Comparison of ENCODE assay signal across 12 cellular contexts in genomic region chr9:106868565-106868964, GRCh38. TPM values are rescaled to one million over a fixed set of nuclear protein-coding genes. Genes with fewer than 3 reads are reported as not detected.
DNase-seq lines count a peak whose midpoint lies in the region; ATAC-seq and TF ChIP-seq lines count a peak whose summit lies in the region.
"Had no signal": no experiment of that assay in that cellular context is flagged by ENCODE, and none has a peak within 500 bp of the region (broad histone marks: within the 10 kb centered on the region; RNA-seq: fewer than 3 reads in every experiment).

No MANE protein-coding gene starts in this region.

- 26 to 46% methylated on average over 5 of the region's 5 CpGs for WGBS in lower leg skin, 2 donors

- DNase-seq in SKM-1 treated with dmso at 0.1 percent for 144 hours (lab: John Stamatoyannopoulos, UW; ENCODE audit: unreplicated experiment): peak; percentile 48
- DNase-seq in fibroblast of gingiva (ENCODE audit: low read depth): peak; percentile 76
- peak; percentile 65 for DNase-seq in mucosa of gallbladder (ENCODE audit: low spot score)
- DNase-seq in thoracic aorta (ENCODE audit: low spot score): no peak
- no peak for DNase-seq in lower leg skin (ENCODE audit: low spot score in 2 of 2)
- no peak for DNase-seq in globus pallidus (ENCODE audit: low spot score)
- DNase-seq in NCI-H1105 (lab: John Stamatoyannopoulos, UW): no peak
- DNase-seq: activated gamma-delta T cell; CD4-positive, CD25-positive, alpha-beta regulatory T cell; NCI-H526 treated with DMSO at 0.1 percent for 48 hours; stimulated activated CD4-positive, alpha-beta T cell treated with anti-CD3 and anti-CD28 coated beads, Interleukin-1b, Interleukin-23, amount 100 ng/mL, for 48 hours had no signal

- H3K4me3 ChIP-seq in thoracic aorta: no peak overlapping the region
- no peak overlapping the region for H3K4me3 ChIP-seq in lower leg skin (ENCODE audit: low read depth, poor library complexity, severe bottlenecking)

- H3K27me3 ChIP-seq in thoracic aorta (replicated peaks; ENCODE audit: insufficient read depth): no peaks in the 10 kb centered on the region

- TF ChIP-seq CTCF in thoracic aorta (IDR thresholded peaks at IDR 0.05) (no peak), lower leg skin (IDR thresholded peaks at IDR 0.05) (no peak)

- no peaks in the 10 kb centered on the region for H3K9me3 ChIP-seq in thoracic aorta

- H3K27ac ChIP-seq in thoracic aorta: peak overlapping the region; percentile 73 to 74

- no peaks in the 10 kb centered on the region for H3K36me3 ChIP-seq in thoracic aorta

- no peak for ATAC-seq in thoracic aorta (ENCODE audit: insufficient number of reproducible peaks, low FRiP score, low read depth)
- ATAC-seq in SK-N-SH treated with all-trans-retinoic acid at 6 μM for 48 hours: no peak

- intact Hi-C loops in lower leg skin (cut with DNase I; ENCODE audit: low total_unique reads): no loop called here

- H3K4me1 ChIP-seq in thoracic aorta (ENCODE audit: control insufficient read depth in 1 of 2, low read depth in 2 of 2): peaks cover 27 to 59% of the 10 kb centered on the region in 2 donors

- no peak for TF ChIP-seq POLR2A in lower leg skin (IDR thresholded peaks at IDR 0.05)

TF ChIP-seq in SK-N-SH treated with all-trans-retinoic acid at 6 μM for 48 hours, 23 proteins besides CTCF, POLR2A, EP300 and RAD21:
- no peak for TF ChIP-seq POU6F1 (CRISPR knock-in tag; IDR thresholded peaks at IDR 0.05; ENCODE audit: borderline replicate concordance, low read depth)
- TF ChIP-seq ZFP3 (CRISPR knock-in tag; IDR thresholded peaks at IDR 0.05): no peak
- TF ChIP-seq OSR1 (CRISPR knock-in tag; IDR thresholded peaks at IDR 0.05): no peak
- TF ChIP-seq PATZ1 (CRISPR knock-in tag; IDR thresholded peaks at IDR 0.05; ENCODE audit: borderline replicate concordance): no peak
- no peak for TF ChIP-seq CSRNP3 (CRISPR knock-in tag; IDR thresholded peaks at IDR 0.05)
- no peak for TF ChIP-seq TOX (CRISPR knock-in tag; IDR thresholded peaks at IDR 0.05; ENCODE audit: borderline replicate concordance)
- no peak for TF ChIP-seq ESRRG (CRISPR knock-in tag; IDR thresholded peaks at IDR 0.05)
- TF ChIP-seq ARNTL (CRISPR knock-in tag; IDR thresholded peaks at IDR 0.05; ENCODE audit: borderline replicate concordance, low read depth): no peak
- no peak for TF ChIP-seq SNAI2 (CRISPR knock-in tag; IDR thresholded peaks at IDR 0.05)
- no peak for TF ChIP-seq ZNF8 (CRISPR knock-in tag; IDR thresholded peaks at IDR 0.05)
- TF ChIP-seq TSHZ2 (CRISPR knock-in tag; IDR thresholded peaks at IDR 0.05): no peak
TF ChIP-seq in SK-N-SH treated with all-trans-retinoic acid at 6 μM for 48 hours: peak in this region for 0.

RNA-seq across cellular contexts. Expression of gene ZNF462, which starts 5.6 kb away (rescaled TPM):
- total RNA-seq in mucosa of gallbladder (37.1 TPM), thoracic aorta (10 to 100 TPM in 1 of 2 donors, 1 to 10 TPM in 1; 9.6 to 12.3 TPM), lower leg skin (10 to 100 TPM; 13.3 to 19.9 (median 16.2) TPM)

Comparison
In these comparisons a context has a peak if more than half of its experiments do, and no peak if none do; other contexts are left out.
1. DNase-seq: peak in SKM-1 treated with dmso at 0.1 percent for 144 hours (single experiment), fibroblast of gingiva (single experiment) and mucosa of gallbladder (single experiment); none in thoracic aorta (single experiment), lower leg skin (0 of 2), globus pallidus (single experiment) and NCI-H1105 (single experiment).